ENCODE assay signal across 1 cellular context in the genomic region with DNA sequence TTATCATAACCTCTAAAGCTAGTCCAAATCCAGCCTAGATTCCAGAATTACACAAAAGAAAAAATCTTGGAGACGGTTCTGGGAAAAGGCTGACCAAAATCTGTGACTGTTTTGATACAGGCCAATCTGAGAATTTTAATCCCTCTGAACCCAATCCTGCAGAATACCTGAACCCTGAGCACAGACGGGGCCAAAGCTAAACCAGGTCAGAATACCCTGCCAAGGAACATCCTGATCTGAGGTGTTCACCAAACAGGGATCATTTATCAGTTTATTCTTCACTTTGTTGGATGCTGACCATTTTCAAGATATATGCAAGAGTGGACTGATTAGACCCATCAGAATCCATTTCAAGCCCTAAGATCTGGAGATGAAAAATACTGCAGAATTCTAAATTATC.
TF ChIP-seq lines count a peak whose summit lies in the region.

No MANE protein-coding gene starts in this region.

TF ChIP-seq in K562, 482 proteins besides CTCF, POLR2A, EP300 and RAD21:
- TF ChIP-seq RBM34 (IDR thresholded peaks at IDR 0.05; ENCODE audit: borderline replicate concordance, insufficient read depth, low read length): 0 out of 2 replicates have a peak, but pooled peaks have one; percentile 2
- no peak for TF ChIP-seq CTBP1 (IDR thresholded peaks at IDR 0.05; ENCODE audit: borderline replicate concordance)
TF ChIP-seq in K562: peak in this region for 1.
